ENCODE assay signal across 1 cellular context in genomic region chr3:59108091-59108815, GRCh38.
TF ChIP-seq lines count a peak whose summit lies in the region.

No MANE protein-coding gene starts in this region.

TF ChIP-seq in K562, 482 proteins besides CTCF, POLR2A, EP300 and RAD21 (continued from another document):
- TF ChIP-seq, protein P1, sequence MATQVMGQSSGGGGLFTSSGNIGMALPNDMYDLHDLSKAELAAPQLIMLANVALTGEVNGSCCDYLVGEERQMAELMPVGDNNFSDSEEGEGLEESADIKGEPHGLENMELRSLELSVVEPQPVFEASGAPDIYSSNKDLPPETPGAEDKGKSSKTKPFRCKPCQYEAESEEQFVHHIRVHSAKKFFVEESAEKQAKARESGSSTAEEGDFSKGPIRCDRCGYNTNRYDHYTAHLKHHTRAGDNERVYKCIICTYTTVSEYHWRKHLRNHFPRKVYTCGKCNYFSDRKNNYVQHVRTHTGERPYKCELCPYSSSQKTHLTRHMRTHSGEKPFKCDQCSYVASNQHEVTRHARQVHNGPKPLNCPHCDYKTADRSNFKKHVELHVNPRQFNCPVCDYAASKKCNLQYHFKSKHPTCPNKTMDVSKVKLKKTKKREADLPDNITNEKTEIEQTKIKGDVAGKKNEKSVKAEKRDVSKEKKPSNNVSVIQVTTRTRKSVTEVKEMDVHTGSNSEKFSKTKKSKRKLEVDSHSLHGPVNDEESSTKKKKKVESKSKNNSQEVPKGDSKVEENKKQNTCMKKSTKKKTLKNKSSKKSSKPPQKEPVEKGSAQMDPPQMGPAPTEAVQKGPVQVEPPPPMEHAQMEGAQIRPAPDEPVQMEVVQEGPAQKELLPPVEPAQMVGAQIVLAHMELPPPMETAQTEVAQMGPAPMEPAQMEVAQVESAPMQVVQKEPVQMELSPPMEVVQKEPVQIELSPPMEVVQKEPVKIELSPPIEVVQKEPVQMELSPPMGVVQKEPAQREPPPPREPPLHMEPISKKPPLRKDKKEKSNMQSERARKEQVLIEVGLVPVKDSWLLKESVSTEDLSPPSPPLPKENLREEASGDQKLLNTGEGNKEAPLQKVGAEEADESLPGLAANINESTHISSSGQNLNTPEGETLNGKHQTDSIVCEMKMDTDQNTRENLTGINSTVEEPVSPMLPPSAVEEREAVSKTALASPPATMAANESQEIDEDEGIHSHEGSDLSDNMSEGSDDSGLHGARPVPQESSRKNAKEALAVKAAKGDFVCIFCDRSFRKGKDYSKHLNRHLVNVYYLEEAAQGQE (CRISPR knock-in tag; IDR thresholded peaks at IDR 0.05; ENCODE audit: low read depth): no peak
- no peak for TF ChIP-seq BRD4 (IDR thresholded peaks at IDR 0.05)
- TF ChIP-seq GTF2B (IDR thresholded peaks at IDR 0.05; ENCODE audit: extremely low read depth, insufficient read length): no peak
- no peak for TF ChIP-seq VEZF1 (CRISPR knock-in tag; IDR thresholded peaks at IDR 0.05)
- no peak for TF ChIP-seq CAMTA2 (CRISPR knock-in tag; conservative IDR thresholded peaks at IDR 0.05)
- TF ChIP-seq NCOA4 (IDR thresholded peaks at IDR 0.05; ENCODE audit: partially characterized antibody): no peak
